8 cellular contexts compared by ENCODE assay signal in the genomic region with DNA sequence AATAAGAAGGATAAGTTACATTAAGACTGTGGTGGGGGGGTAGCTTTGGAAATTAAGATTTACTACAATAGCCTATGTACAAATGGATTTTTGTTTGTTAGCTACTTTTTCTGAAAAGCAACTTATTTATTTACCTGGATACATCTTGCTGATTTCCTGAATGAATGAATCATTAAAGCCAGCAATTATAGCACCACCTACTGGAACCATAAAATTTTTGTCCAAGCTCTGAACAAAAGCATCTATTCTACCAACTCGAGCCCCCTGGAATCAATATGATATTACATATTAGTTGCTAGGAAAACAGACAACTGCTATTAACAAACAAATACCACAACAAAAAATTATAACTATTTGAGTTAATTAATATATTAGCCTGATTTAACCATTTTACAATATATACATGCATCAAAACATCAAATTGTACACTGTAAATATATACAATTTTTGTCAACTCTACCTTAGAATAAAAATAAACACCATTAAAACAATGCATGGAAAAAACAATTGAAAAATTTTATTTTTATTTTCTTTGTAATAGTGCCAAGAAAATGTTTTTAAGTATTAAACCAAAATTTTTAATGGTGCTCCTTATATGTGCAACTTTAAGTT. TPM values are rescaled to one million over a fixed set of nuclear protein-coding genes. Genes with fewer than 3 reads are reported as not detected.
DNase-seq lines count a peak whose midpoint lies in the region; TF ChIP-seq lines count a peak whose summit lies in the region.

No MANE protein-coding gene starts in this region.

- H3K4me3 ChIP-seq in AG09309 (ENCODE audit: control insufficient read depth, low read depth, low read length) (no peak overlapping the region), thyroid gland (replicated peaks in 1 of 3) (no peak overlapping the region)

- H3K27me3 ChIP-seq in thyroid gland: no peaks in the 10 kb centered on the region

- in situ Hi-C loops in GM13976 (cut with MboI; ENCODE audit: low sequenced_read_pairs, unreplicated experiment): loop anchor here (10.0 to 25.0 kb wide), 2 partner anchors 160 to 658 kb away; no protein-coding TSS in a partner anchor

- no peak for DNase-seq in AG09309 (ENCODE audit: low read depth)
- DNase-seq in GM13976 (ENCODE audit: low spot score): peak; percentile 34
- peak; percentile 57 for DNase-seq in OCI-M1 (lab: John Stamatoyannopoulos, UW)
- peak; percentile 57 for DNase-seq in fibroblast of peridontal ligament (ENCODE audit: extremely low read depth)
- DNase-seq in thyroid gland: no peak
- DNase-seq in stimulated activated naive CD4-positive, alpha-beta T cell treated with Interleukin-2 at 50 U/mL for 16 hours (lab: John Stamatoyannopoulos, UW): no peak
- DNase-seq in stimulated activated CD4-positive, alpha-beta T cell treated with anti-CD3 and anti-CD28 coated beads, Interleukin-12 subunit alpha, Interleukin-12 subunit beta, amount 100 ng/mL, for 4 hours: no peak
- no peak for DNase-seq in T-helper 1 cell

- H3K4me1 ChIP-seq in thyroid gland: no peaks in the 10 kb centered on the region

- no peak for TF ChIP-seq POLR2A in thyroid gland (IDR thresholded peaks at IDR 0.05)

- H3K27ac ChIP-seq in thyroid gland: no peak overlapping the region

- TF ChIP-seq CTCF in AG09309 (IDR thresholded peaks at IDR 0.05; ENCODE audit: control insufficient read depth, insufficient read depth, low read depth, low read length, missing control alignments) (peak; percentile 54), GM13976 (IDR thresholded peaks at IDR 0.05; ENCODE audit: borderline replicate concordance, control extremely low read depth, extremely low read depth, insufficient read depth, missing control alignments) (peak; percentile 18), thyroid gland (IDR thresholded peaks at IDR 0.05) (peak in 4 of 6 experiments; percentile 36 to 62 (median 55))

- H3K9me3 ChIP-seq in thyroid gland: no peaks in the 10 kb centered on the region

- H3K36me3 ChIP-seq in thyroid gland: peaks cover 0 to 3% of the 10 kb centered on the region in 2 donors

- intact Hi-C loops in thyroid gland (cut with DNase I): loop anchor here (10.0 kb wide), 1 partner anchor 170 kb away; no protein-coding TSS in a partner anchor

- WGBS in thyroid gland, 2 donors: 3 to 6% methylated on average over 1 of the region's 1 CpG

RNA-seq across cellular contexts. Expression of a gene that starts 15.3 kb away (rescaled TPM):
- 10 to 100 TPM in 3 of 4 donors, 1 to 10 TPM in 1; 9.2 to 22.3 (median 13.5) TPM for total RNA-seq in thyroid gland

Comparison
In these comparisons a context has a peak if more than half of its experiments do, and no peak if none do; other contexts are left out.
1. DNase-seq: peak in GM13976 (single experiment), OCI-M1 (single experiment) and fibroblast of peridontal ligament (single experiment); none in AG09309 (single experiment), thyroid gland (0 of 2), stimulated activated naive CD4-positive, alpha-beta T cell treated with Interleukin-2 at 50 U/mL for 16 hours (single experiment), stimulated activated CD4-positive, alpha-beta T cell treated with anti-CD3 and anti-CD28 coated beads, Interleukin-12 subunit alpha, Interleukin-12 subunit beta, amount 100 ng/mL, for 4 hours (single experiment) and T-helper 1 cell (0 of 5).
2. Peak in every context shown above with its lines, with median percentiles within 50 percentile points of each other: CTCF ChIP-seq.